In the genomic region with DNA sequence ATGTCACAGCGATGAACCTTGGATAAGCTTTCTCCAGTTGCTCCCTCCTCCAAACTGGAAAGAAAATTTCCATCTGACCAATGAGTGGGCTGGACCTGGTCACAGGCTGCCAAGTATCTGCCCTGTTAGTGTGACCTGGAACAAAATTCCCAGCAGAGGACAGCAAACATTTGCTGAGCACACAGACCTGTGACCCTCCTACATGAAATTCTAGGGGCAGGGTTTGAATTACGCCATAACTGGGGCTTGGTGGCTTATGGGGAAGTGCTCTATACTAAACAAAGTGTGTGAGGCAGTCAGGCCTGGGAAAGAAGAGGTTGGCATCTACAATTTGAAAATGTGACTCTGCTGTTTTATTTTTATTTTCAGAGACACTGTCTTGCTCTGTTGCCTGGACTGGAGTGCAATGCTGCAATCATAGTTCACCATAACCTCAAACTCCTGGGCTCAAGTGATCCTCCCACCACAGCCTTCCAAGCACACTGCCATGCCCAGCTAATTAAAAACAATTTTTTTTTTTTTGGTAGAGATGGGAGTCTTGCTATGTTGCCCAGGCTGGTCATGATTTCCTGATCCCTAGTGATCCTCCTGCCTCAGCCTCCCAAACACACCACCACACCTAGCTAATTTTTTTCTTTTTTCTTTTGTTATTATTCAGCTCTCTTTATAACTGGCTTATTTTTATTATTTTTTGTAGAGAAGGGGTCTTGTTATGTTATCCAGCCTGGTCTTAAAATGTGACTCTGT, we compare ENCODE assay signal across 12 cellular contexts. TPM values are rescaled to one million over a fixed set of nuclear protein-coding genes. Genes with fewer than 3 reads are reported as not detected.
DNase-seq lines count a peak whose midpoint lies in the region; ATAC-seq and TF ChIP-seq lines count a peak whose summit lies in the region.
"Had no signal": no experiment of that assay in that cellular context is flagged by ENCODE, and none has a peak within 500 bp of the region (broad histone marks: within the 10 kb centered on the region; RNA-seq: fewer than 3 reads in every experiment).

No MANE protein-coding gene starts in this region.

- intact Hi-C loops in left colon (cut with DNase I, micrococcal nuclease) = no loop called here
- intact Hi-C loops in stomach (cut with DNase I; ENCODE audit: low total_unique reads) = no loop called here

- H3K9me3 ChIP-seq in stomach = no peaks in the 10 kb centered on the region
- H3K9me3 ChIP-seq in BE2C = no peaks in the 10 kb centered on the region

- H3K36me3 ChIP-seq in stomach = no peaks in the 10 kb centered on the region
- H3K36me3 ChIP-seq in BE2C = no peaks in the 10 kb centered on the region

- H3K4me1 ChIP-seq in stomach (peaks cover 67 to 100% (median 82%) of the 10 kb centered on the region in 4 donors), BE2C (peaks cover 7% of the 10 kb centered on the region)

- TF ChIP-seq CTCF in stomach (IDR thresholded peaks at IDR 0.05) = peak in 1 of 7 experiments; percentile 14
- no peak for TF ChIP-seq CTCF in BE2C (IDR thresholded peaks at IDR 0.05; ENCODE audit: low read depth, low read length)

- peaks cover 36% of the 10 kb centered on the region for H3K36me3 Mint-ChIP-seq in T-helper 1 cell treated with Interleukin-12 subunit alpha and Interleukin-12 subunit beta and Interleukin-4 antibody, amounts not matched to agents 30 μg/mL and 1 μg/mL, for 36 hours (ENCODE audit: low read depth)
- H3K36me3 Mint-ChIP-seq: naive B cell had no signal

- H3K27me3 ChIP-seq in stomach = no peaks in the 10 kb centered on the region
- no peaks in the 10 kb centered on the region for H3K27me3 ChIP-seq in BE2C

- H3K27ac Mint-ChIP-seq in T-helper 1 cell treated with Interleukin-12 subunit alpha and Interleukin-12 subunit beta and Interleukin-4 antibody, amounts not matched to agents 30 μg/mL and 1 μg/mL, for 36 hours = peak overlapping the region; percentile 93

- DNase-seq in T-helper 1 cell (no peak), SHP77 treated with DMSO at 0.1 percent for 48 hours (lab: John Stamatoyannopoulos, UW) (peak; percentile 72), left colon (peak in 1 of 2 donors; percentile 75), stomach (peak; percentile 83), BE2C (no peak)
- DNase-seq: ACHN, naive B cell, RPMI8226 had no signal

- peak overlapping the region; percentile 79 to 90 (median 87) for H3K27ac ChIP-seq in stomach
- H3K27ac ChIP-seq: epithelial cell of prostate had no signal

- H3K9me3 Mint-ChIP-seq in T-helper 1 cell treated with Interleukin-12 subunit alpha and Interleukin-12 subunit beta and Interleukin-4 antibody, amounts not matched to agents 30 μg/mL and 1 μg/mL, for 36 hours = no peaks in the 10 kb centered on the region
- H3K9me3 Mint-ChIP-seq: naive B cell had no signal

- H3K4me3 Mint-ChIP-seq in T-helper 1 cell treated with Interleukin-12 subunit alpha and Interleukin-12 subunit beta and Interleukin-4 antibody, amounts not matched to agents 30 μg/mL and 1 μg/mL, for 36 hours = peak overlapping the region; percentile 49

- H3K27me3 Mint-ChIP-seq in T-helper 1 cell treated with Interleukin-12 subunit alpha and Interleukin-12 subunit beta and Interleukin-4 antibody, amounts not matched to agents 30 μg/mL and 1 μg/mL, for 36 hours (ENCODE audit: low read depth) = no peaks in the 10 kb centered on the region
- H3K27me3 Mint-ChIP-seq: naive B cell had no signal

- H3K4me1 Mint-ChIP-seq in T-helper 1 cell treated with Interleukin-12 subunit alpha and Interleukin-12 subunit beta and Interleukin-4 antibody, amounts not matched to agents 30 μg/mL and 1 μg/mL, for 36 hours (ENCODE audit: low read depth) = peaks cover 73% of the 10 kb centered on the region

- H3K4me3 ChIP-seq in stomach (no peak overlapping the region), BE2C (ENCODE audit: low read depth, low read length) (no peak overlapping the region)

- WGBS in stomach, 5 donors = 26 to 51% (median 37%) methylated on average over 2 of the region's 2 CpGs

- peak in 1 of 4 donors; percentile 10 for TF ChIP-seq POLR2A in stomach (IDR thresholded peaks at IDR 0.05)

- peak; percentile 78 for ATAC-seq in left colon
- no peak for ATAC-seq in GM18861 (IDR thresholded peaks at IDR 0.05; ENCODE audit: unreplicated experiment)
- no peak for ATAC-seq in HG03565 (IDR thresholded peaks at IDR 0.05; ENCODE audit: unreplicated experiment)

- TF ChIP-seq EP300 in stomach (IDR thresholded peaks at IDR 0.05) = no peak

RNA-seq across cellular contexts. Expression of gene XBP1, which starts 13.6 kb away (rescaled TPM):
- total RNA-seq in left colon (100 to 1,000 TPM; 206 to 255 TPM), stomach (100 to 1,000 TPM; 134 to 612 (median 387) TPM)
- 100 to 1,000 TPM; 193 to 230 (median 214) TPM for polyA plus RNA-seq in stomach
- 136 TPM for polyA plus RNA-seq in BE2C (2012; ENCODE audit: insufficient read depth, insufficient read length, low read depth)

RNA-seq across cellular contexts. Expression of gene CCDC117, which starts 41.5 kb away (rescaled TPM):
- total RNA-seq in left colon = 10 to 100 TPM; 15.2 to 17.0 TPM
- total RNA-seq in stomach = 10 to 100 TPM; 11.7 to 28.6 (median 16.2) TPM
- 10 to 100 TPM in 2 of 3 donors, 1 to 10 TPM in 1; 7.1 to 15.1 (median 10.1) TPM for polyA plus RNA-seq in stomach
- polyA plus RNA-seq in BE2C (2012; ENCODE audit: insufficient read depth, insufficient read length, low read depth) = 8.4 TPM

Comparison
In these comparisons a context has a peak if more than half of its experiments do, and no peak if none do; other contexts are left out.
1. DNase-seq: peak in SHP77 treated with DMSO at 0.1 percent for 48 hours (single experiment) and stomach (single experiment); none in T-helper 1 cell (0 of 5) and BE2C (single experiment).